Comparison of ENCODE assay signal across 18 cellular contexts in the genomic region with DNA sequence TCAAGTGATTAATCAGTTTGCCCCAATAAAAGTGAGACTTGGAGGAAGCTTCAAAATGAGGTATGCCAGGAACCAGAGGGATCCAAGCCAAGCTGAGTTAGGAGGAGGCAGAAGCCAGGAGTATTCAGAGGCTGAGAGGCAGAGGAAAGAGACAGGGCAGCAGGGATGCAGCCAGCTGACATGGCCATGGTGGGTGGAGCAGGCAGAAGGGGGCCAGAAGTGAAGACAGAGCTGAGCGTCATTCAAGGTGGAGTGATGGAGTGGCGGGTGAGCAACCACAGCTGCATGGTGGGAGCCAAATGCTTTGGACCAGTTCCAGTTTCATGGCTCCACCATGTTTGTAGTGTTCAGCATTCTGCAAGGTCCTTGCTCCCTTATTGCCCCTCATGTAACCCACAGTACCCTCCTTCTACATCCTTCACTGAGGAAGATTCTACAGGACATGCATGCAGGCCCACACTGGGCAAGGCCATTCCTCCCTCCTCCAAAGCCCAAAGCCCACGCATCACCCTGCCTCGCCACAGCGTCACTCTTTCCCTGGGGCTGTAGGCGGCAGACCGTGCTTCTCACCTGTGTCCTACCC.
DNase-seq lines count a peak whose midpoint lies in the region; TF ChIP-seq lines count a peak whose summit lies in the region.
"Had no signal": no experiment of that assay in that cellular context is flagged by ENCODE, and none has a peak within 500 bp of the region (broad histone marks: within the 10 kb centered on the region; RNA-seq: fewer than 3 reads in every experiment).

No MANE protein-coding gene starts in this region.

- CTCF ChIA-PET in HEK293 (lab: Yijun Ruan, JAX): no interaction called here

- peaks cover 6% of the 10 kb centered on the region for H3K4me1 ChIP-seq in HEK293 (ENCODE audit: control insufficient read depth, insufficient read depth, low read length)
- no peaks in the 10 kb centered on the region for H3K4me1 ChIP-seq in esophagus muscularis mucosa
- peaks cover 0 to 2% of the 10 kb centered on the region in 2 experiments for H3K4me1 ChIP-seq in trophoblast cell (ENCODE audit: control insufficient read depth in 1 of 2, insufficient read depth in 2 of 2, low read length in 2 of 2)

- no peaks in the 10 kb centered on the region for H3K27me3 ChIP-seq in esophagus muscularis mucosa
- H3K27me3 ChIP-seq in trophoblast cell (ENCODE audit: insufficient read depth, low read length): no peaks in the 10 kb centered on the region

- H3K79me2 ChIP-seq in trophoblast cell (ENCODE audit: control insufficient read depth, insufficient read depth, low read length, poor library complexity): no peaks in the 10 kb centered on the region

- H2BK12ac ChIP-seq in trophoblast cell (ENCODE audit: low read length): no peak overlapping the region

- no peak overlapping the region for H3K4me3 ChIP-seq in HEK293 (ENCODE audit: low read depth, low read length)
- H3K4me3 ChIP-seq in esophagus muscularis mucosa: no peak overlapping the region
- peak overlapping the region; percentile 52 for H3K4me3 ChIP-seq in trophoblast cell (ENCODE audit: low read depth, low read length)

- no peaks in the 10 kb centered on the region for H3K36me3 ChIP-seq in HEK293 (ENCODE audit: control insufficient read depth in 2 of 2, insufficient read depth in 1 of 2, low read length in 2 of 2)
- H3K36me3 ChIP-seq in esophagus muscularis mucosa: no peaks in the 10 kb centered on the region
- no peaks in the 10 kb centered on the region for H3K36me3 ChIP-seq in trophoblast cell (ENCODE audit: control insufficient read depth in 1 of 2, insufficient read depth in 2 of 2, low read length in 2 of 2)

- no peak overlapping the region for H2AFZ ChIP-seq in trophoblast cell (ENCODE audit: insufficient read depth, low read length, poor library complexity)

- no peak overlapping the region for H3K23ac ChIP-seq in trophoblast cell (ENCODE audit: low read length)

- no peak for TF ChIP-seq POLR2A in esophagus muscularis mucosa (IDR thresholded peaks at IDR 0.05; ENCODE audit: low read depth)

- TF ChIP-seq EP300 in esophagus muscularis mucosa (IDR thresholded peaks at IDR 0.05): no peak

- TF ChIP-seq CTCF in HEK293 (tag by site-specific recombination; IDR thresholded peaks at IDR 0.05): no peak
- no peak for TF ChIP-seq CTCF in esophagus muscularis mucosa (IDR thresholded peaks at IDR 0.05)

- intact Hi-C loops in esophagus muscularis mucosa (cut with DNase I): no loop called here

- H3K4ac ChIP-seq in trophoblast cell (ENCODE audit: low read depth, low read length): no peak overlapping the region

- H3K18ac ChIP-seq in trophoblast cell (ENCODE audit: low read length): no peak overlapping the region

- no peak overlapping the region for H4K12ac ChIP-seq in trophoblast cell (ENCODE audit: low read depth, low read length)

- H2BK5ac ChIP-seq in trophoblast cell (ENCODE audit: low read depth, low read length, poor library complexity): no peak overlapping the region

- H3K9me3 ChIP-seq in HEK293 (ENCODE audit: control insufficient read depth, insufficient read depth, low read depth, low read length) (no peaks in the 10 kb centered on the region), esophagus muscularis mucosa (no peaks in the 10 kb centered on the region), trophoblast cell (ENCODE audit: insufficient read depth, low read depth, low read length) (no peaks in the 10 kb centered on the region)

- no peak overlapping the region for H3K4me2 ChIP-seq in trophoblast cell (ENCODE audit: low read length)

- H2BK120ac ChIP-seq in trophoblast cell (ENCODE audit: insufficient read depth, low read length, poor library complexity): no peak overlapping the region

- H3K27ac ChIP-seq in HEK293 (ENCODE audit: extremely low read depth, low read depth, low read length): no peak overlapping the region
- H3K27ac ChIP-seq in esophagus muscularis mucosa (replicated peaks in 1 of 4): no peak overlapping the region
- no peak overlapping the region for H3K27ac ChIP-seq in trophoblast cell (ENCODE audit: low read depth, low read length)

- no peak overlapping the region for H3K9ac ChIP-seq in trophoblast cell (ENCODE audit: low read length)

- H3K14ac ChIP-seq in trophoblast cell (ENCODE audit: low read length): no peak overlapping the region

- DNase-seq in ecto neural progenitor cell (ENCODE audit: low spot score): peak; percentile 32
- DNase-seq in esophagus muscularis mucosa (ENCODE audit: extremely low spot score): peak; percentile 64
- no peak for DNase-seq in trophoblast cell
- DNase-seq in midbrain (lab: John Stamatoyannopoulos, UW): no peak
- DNase-seq in NCI-H2171 (lab: John Stamatoyannopoulos, UW): no peak
- no peak for DNase-seq in nucleus accumbens (lab: John Stamatoyannopoulos, UW)
- no peak for DNase-seq in NCI-H345 (lab: John Stamatoyannopoulos, UW)
- DNase-seq: C1 segment of cervical spinal cord; Calu3; CD4-positive, alpha-beta memory T cell; COR-L47; DMS53; DMS79 treated with DMSO at 0.1 percent for 48 hours; GF-D8; GOT3; H7; HCEC 1CT had no signal

- POLR2A ChIA-PET in HEK293 (lab: Yijun Ruan, JAX): no interaction called here

- WGBS in esophagus muscularis mucosa: 92% methylated on average over 7 of the region's 7 CpGs
- WGBS in trophoblast cell (ENCODE audit: extremely low coverage, insufficient coverage, insufficient read length): no CpG with 5 or more reads among the region's 7 CpGs

- no peaks in the 10 kb centered on the region for H3K79me1 ChIP-seq in trophoblast cell (ENCODE audit: low read length)

- H2AK5ac ChIP-seq in trophoblast cell (ENCODE audit: low read length): no peak overlapping the region

- no peak overlapping the region for H4K91ac ChIP-seq in trophoblast cell (ENCODE audit: low read depth, low read length)

- no peak overlapping the region for H4K8ac ChIP-seq in trophoblast cell (ENCODE audit: low read depth, low read length)

TF ChIP-seq in HEK293, 187 proteins besides CTCF, POLR2A, EP300 and RAD21:
- TF ChIP-seq ZNF785 (tag by site-specific recombination; IDR thresholded peaks at IDR 0.05): no peak
- TF ChIP-seq, protein P1, sequence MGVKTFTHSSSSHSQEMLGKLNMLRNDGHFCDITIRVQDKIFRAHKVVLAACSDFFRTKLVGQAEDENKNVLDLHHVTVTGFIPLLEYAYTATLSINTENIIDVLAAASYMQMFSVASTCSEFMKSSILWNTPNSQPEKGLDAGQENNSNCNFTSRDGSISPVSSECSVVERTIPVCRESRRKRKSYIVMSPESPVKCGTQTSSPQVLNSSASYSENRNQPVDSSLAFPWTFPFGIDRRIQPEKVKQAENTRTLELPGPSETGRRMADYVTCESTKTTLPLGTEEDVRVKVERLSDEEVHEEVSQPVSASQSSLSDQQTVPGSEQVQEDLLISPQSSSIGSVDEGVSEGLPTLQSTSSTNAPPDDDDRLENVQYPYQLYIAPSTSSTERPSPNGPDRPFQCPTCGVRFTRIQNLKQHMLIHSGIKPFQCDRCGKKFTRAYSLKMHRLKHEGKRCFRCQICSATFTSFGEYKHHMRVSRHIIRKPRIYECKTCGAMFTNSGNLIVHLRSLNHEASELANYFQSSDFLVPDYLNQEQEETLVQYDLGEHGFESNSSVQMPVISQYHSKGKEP (tag by site-specific recombination; IDR thresholded peaks at IDR 0.05): no peak
- TF ChIP-seq ZBTB21 (tag by site-specific recombination; IDR thresholded peaks at IDR 0.05): no peak
- no peak for TF ChIP-seq ZNF792 (tag by site-specific recombination; IDR thresholded peaks at IDR 0.05)
- TF ChIP-seq FEZF1 (tag by site-specific recombination; IDR thresholded peaks at IDR 0.05): no peak
- TF ChIP-seq ZNF157 (tag by site-specific recombination; IDR thresholded peaks at IDR 0.05): no peak
- no peak for TF ChIP-seq SP7 (tag by site-specific recombination; IDR thresholded peaks at IDR 0.05)
- no peak for TF ChIP-seq ZNF423 (tag by site-specific recombination; IDR thresholded peaks at IDR 0.05)
- TF ChIP-seq ZNF48 (tag by site-specific recombination; IDR thresholded peaks at IDR 0.05): no peak
- TF ChIP-seq ZNF555 (tag by site-specific recombination; conservative IDR thresholded peaks at IDR 0.05): no peak
- 0 out of 2 replicates have a peak, but pooled peaks have one; percentile 10 for TF ChIP-seq EGR2 (tag by site-specific recombination; IDR thresholded peaks at IDR 0.05; ENCODE audit: low read depth)
- no peak for TF ChIP-seq ZNF558 (tag by site-specific recombination; IDR thresholded peaks at IDR 0.05)
- no peak for TF ChIP-seq YY1 (tag by site-specific recombination; IDR thresholded peaks at IDR 0.05)
- 0 out of 2 replicates have a peak, but pooled peaks have one; percentile 22 for TF ChIP-seq ZFHX2 (tag by site-specific recombination; conservative IDR thresholded peaks at IDR 0.05)

Comparison
In these comparisons a context has a peak if more than half of its experiments do, and no peak if none do; other contexts are left out.
1. DNase-seq: peak in ecto neural progenitor cell (single experiment) and esophagus muscularis mucosa (single experiment); none in trophoblast cell (0 of 2), midbrain (single experiment), NCI-H2171 (single experiment), nucleus accumbens (0 of 56) and NCI-H345 (single experiment).